In the genomic region with DNA sequence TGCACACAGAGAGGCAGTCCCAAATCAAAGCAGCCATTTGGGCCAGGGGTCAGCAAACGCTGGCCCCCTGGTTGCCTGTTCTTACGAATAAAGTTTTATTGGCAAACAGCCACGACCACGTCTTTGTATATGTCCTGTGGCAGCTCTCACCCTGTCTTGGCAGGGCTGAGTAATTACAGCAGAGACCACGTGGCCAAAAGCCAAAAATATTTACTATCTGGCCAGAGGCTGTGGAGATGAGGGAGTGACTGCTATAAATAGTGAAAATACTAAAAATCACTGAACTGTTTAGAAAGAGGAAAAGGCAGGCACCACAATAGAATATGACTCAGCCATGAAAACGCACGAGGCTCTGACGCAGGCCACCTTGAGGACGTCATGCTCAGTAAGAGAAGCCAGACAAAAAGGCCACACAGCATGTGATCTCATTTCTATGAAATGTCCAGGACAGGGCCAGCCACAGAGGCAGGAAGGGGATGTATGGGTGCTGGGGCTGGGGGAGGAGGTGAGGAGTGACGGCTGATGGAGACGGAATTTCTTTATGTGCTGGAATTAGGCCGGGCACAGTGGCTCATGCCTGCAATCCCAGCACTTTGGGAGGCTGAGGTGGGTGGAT, we compare ENCODE assay signal across 1 cellular context.
TF ChIP-seq lines count a peak whose summit lies in the region.

No MANE protein-coding gene starts in this region.

TF ChIP-seq in A549, 52 proteins besides CTCF, POLR2A, EP300 and RAD21 (continued from another document):
- TF ChIP-seq, protein P1, sequence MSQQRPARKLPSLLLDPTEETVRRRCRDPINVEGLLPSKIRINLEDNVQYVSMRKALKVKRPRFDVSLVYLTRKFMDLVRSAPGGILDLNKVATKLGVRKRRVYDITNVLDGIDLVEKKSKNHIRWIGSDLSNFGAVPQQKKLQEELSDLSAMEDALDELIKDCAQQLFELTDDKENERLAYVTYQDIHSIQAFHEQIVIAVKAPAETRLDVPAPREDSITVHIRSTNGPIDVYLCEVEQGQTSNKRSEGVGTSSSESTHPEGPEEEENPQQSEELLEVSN (IDR thresholded peaks at IDR 0.05; ENCODE audit: borderline replicate concordance, low read depth): no peak
- TF ChIP-seq, protein P2, sequence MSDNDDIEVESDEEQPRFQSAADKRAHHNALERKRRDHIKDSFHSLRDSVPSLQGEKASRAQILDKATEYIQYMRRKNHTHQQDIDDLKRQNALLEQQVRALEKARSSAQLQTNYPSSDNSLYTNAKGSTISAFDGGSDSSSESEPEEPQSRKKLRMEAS (IDR thresholded peaks at IDR 0.05): peak; percentile 92
- TF ChIP-seq JUNB (IDR thresholded peaks at IDR 0.05) (peak; percentile 94), KDM1A (IDR thresholded peaks at IDR 0.05; ENCODE audit: low read depth) (no peak), CHD4 (IDR thresholded peaks at IDR 0.05; ENCODE audit: borderline replicate concordance) (no peak), ESRRA (IDR thresholded peaks at IDR 0.05; ENCODE audit: borderline replicate concordance, low read length) (no peak), POLR2AphosphoS2 (conservative IDR thresholded peaks at IDR 0.05; ENCODE audit: low read length) (no peak), EHF (CRISPR knock-in tag; IDR thresholded peaks at IDR 0.05) (no peak), HOXB5 (CRISPR knock-in tag; IDR thresholded peaks at IDR 0.05) (peak; percentile 87), MAZ (IDR thresholded peaks at IDR 0.05; ENCODE audit: borderline replicate concordance, low read depth, low read length) (no peak), NR3C1 (IDR thresholded peaks at IDR 0.05) (no peak), KDM5A (IDR thresholded peaks at IDR 0.05) (no peak), FOSL2 (IDR thresholded peaks at IDR 0.05) (peak; percentile 83), FOSL2 (CRISPR knock-in tag; IDR thresholded peaks at IDR 0.05) (peak; percentile 94), GATA3 (IDR thresholded peaks at IDR 0.05; ENCODE audit: borderline replicate concordance) (peak; percentile 86; the same call in 1 of the 2 replicates), ZFP36 (IDR thresholded peaks at IDR 0.05; ENCODE audit: borderline replicate concordance, partially characterized antibody) (no peak), CHD2 (IDR thresholded peaks at IDR 0.05; ENCODE audit: low read length, partially characterized antibody) (no peak), RCOR1 (IDR thresholded peaks at IDR 0.05; ENCODE audit: low read depth, low read length) (no peak), HEYL (CRISPR knock-in tag; IDR thresholded peaks at IDR 0.05) (no peak), JUN (IDR thresholded peaks at IDR 0.05) (peak; percentile 95; a peak in 4 of 5 replicates)
- TF ChIP-seq, protein P3, sequence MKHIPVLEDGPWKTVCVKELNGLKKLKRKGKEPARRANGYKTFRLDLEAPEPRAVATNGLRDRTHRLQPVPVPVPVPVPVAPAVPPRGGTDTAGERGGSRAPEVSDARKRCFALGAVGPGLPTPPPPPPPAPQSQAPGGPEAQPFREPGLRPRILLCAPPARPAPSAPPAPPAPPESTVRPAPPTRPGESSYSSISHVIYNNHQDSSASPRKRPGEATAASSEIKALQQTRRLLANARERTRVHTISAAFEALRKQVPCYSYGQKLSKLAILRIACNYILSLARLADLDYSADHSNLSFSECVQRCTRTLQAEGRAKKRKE (CRISPR knock-in tag; IDR thresholded peaks at IDR 0.05; ENCODE audit: low read depth): no peak
- TF ChIP-seq, protein P4, sequence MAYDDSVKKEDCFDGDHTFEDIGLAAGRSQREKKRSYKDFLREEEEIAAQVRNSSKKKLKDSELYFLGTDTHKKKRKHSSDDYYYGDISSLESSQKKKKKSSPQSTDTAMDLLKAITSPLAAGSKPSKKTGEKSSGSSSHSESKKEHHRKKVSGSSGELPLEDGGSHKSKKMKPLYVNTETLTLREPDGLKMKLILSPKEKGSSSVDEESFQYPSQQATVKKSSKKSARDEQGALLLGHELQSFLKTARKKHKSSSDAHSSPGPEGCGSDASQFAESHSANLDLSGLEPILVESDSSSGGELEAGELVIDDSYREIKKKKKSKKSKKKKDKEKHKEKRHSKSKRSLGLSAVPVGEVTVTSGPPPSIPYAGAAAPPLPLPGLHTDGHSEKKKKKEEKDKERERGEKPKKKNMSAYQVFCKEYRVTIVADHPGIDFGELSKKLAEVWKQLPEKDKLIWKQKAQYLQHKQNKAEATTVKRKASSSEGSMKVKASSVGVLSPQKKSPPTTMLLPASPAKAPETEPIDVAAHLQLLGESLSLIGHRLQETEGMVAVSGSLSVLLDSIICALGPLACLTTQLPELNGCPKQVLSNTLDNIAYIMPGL (CRISPR knock-in tag; IDR thresholded peaks at IDR 0.05; ENCODE audit: borderline replicate concordance): no peak
- TF ChIP-seq, protein P5, sequence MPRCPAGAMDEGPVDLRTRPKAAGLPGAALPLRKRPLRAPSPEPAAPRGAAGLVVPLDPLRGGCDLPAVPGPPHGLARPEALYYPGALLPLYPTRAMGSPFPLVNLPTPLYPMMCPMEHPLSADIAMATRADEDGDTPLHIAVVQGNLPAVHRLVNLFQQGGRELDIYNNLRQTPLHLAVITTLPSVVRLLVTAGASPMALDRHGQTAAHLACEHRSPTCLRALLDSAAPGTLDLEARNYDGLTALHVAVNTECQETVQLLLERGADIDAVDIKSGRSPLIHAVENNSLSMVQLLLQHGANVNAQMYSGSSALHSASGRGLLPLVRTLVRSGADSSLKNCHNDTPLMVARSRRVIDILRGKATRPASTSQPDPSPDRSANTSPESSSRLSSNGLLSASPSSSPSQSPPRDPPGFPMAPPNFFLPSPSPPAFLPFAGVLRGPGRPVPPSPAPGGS (IDR thresholded peaks at IDR 0.05): peak; percentile 85; the same call in 2 of the 3 replicates
- TF ChIP-seq, protein P6, sequence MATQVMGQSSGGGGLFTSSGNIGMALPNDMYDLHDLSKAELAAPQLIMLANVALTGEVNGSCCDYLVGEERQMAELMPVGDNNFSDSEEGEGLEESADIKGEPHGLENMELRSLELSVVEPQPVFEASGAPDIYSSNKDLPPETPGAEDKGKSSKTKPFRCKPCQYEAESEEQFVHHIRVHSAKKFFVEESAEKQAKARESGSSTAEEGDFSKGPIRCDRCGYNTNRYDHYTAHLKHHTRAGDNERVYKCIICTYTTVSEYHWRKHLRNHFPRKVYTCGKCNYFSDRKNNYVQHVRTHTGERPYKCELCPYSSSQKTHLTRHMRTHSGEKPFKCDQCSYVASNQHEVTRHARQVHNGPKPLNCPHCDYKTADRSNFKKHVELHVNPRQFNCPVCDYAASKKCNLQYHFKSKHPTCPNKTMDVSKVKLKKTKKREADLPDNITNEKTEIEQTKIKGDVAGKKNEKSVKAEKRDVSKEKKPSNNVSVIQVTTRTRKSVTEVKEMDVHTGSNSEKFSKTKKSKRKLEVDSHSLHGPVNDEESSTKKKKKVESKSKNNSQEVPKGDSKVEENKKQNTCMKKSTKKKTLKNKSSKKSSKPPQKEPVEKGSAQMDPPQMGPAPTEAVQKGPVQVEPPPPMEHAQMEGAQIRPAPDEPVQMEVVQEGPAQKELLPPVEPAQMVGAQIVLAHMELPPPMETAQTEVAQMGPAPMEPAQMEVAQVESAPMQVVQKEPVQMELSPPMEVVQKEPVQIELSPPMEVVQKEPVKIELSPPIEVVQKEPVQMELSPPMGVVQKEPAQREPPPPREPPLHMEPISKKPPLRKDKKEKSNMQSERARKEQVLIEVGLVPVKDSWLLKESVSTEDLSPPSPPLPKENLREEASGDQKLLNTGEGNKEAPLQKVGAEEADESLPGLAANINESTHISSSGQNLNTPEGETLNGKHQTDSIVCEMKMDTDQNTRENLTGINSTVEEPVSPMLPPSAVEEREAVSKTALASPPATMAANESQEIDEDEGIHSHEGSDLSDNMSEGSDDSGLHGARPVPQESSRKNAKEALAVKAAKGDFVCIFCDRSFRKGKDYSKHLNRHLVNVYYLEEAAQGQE (IDR thresholded peaks at IDR 0.05): no peak
- TF ChIP-seq, protein P7, sequence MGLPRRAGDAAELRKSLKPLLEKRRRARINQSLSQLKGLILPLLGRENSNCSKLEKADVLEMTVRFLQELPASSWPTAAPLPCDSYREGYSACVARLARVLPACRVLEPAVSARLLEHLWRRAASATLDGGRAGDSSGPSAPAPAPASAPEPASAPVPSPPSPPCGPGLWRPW (IDR thresholded peaks at IDR 0.05): no peak
TF ChIP-seq in A549: peak in this region for 14.
